8 cellular contexts compared by ENCODE assay signal in the genomic region with DNA sequence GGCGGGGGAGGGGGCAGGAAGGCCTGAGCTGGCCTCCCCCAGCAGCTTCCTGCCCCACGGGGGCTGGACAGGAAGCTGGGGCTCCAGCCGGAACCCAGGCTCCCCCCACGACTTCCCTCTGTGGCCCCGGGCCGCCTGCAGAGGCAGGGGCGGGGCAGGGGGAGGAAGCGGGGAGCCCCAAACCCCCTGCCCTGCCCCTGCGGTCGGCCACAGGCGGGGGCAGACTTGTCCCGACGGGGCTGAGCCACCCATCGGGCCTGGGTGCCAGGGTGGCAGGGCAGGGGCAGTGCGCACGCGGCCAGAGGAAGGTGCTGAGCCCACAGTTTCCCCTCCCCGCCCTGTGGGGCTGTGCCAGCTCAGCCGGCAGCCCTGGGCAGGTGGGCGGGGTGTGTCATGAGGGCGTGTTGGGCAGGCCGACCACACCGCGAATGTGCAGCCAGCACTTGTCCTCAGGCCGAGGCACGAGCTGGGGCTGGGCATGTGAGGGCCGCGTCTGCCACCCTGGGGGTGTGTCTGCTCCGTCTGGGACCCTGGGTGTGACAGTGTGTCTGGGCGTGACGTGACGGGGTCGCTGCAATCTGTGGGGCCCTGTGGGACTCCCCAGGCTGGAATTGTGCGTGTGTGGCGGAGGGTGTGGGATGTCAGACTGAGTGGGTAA. TPM values are rescaled to one million over a fixed set of nuclear protein-coding genes. Genes with fewer than 3 reads are reported as not detected.
A peak's percentile ranks its signal among the peaks of the same experiment; 100 is the strongest.
DNase-seq lines count a peak whose midpoint lies in the region; ATAC-seq lines count a peak whose summit lies in the region.

No MANE protein-coding gene starts in this region.

- peak; percentile 49 for ATAC-seq in HG03108 (IDR thresholded peaks at IDR 0.05; ENCODE audit: unreplicated experiment)

- H3K4me1 Mint-ChIP-seq in immature natural killer cell: peaks cover 78 to 85% of the 10 kb centered on the region in 2 donors

- DNase-seq in NCI-H2029 (lab: John Stamatoyannopoulos, UW) (peak; percentile 47), NCI-H2029 treated with DMSO at 0.1 percent for 48 hours (lab: John Stamatoyannopoulos, UW) (no peak), SW480 (ENCODE audit: low spot score) (peak; percentile 95), immature natural killer cell (peak; percentile 98), NCI-H526 treated with DMSO at 0.1 percent for 48 hours (lab: John Stamatoyannopoulos, UW) (no peak)
- peak; percentile 51 for DNase-seq in activated naive CD8-positive, alpha-beta T cell treated with anti-CD3 and anti-CD28 coated beads, Interleukin-2, amount 50 U/mL, for 16 hours (ENCODE audit: low read depth, low spot score)
- DNase-seq in stimulated activated CD4-positive, alpha-beta T cell treated with anti-CD3 and anti-CD28 coated beads, Interleukin-15, amount 100 ng/mL, for 48 hours (ENCODE audit: low read depth in 2 of 2): peak; percentile 79 to 86

- peak overlapping the region; percentile 99 to 100 (median 100) for H3K27ac Mint-ChIP-seq in immature natural killer cell

- peaks cover 21 to 41% (median 29%) of the 10 kb centered on the region in 3 donors for H3K36me3 Mint-ChIP-seq in immature natural killer cell

- H3K9me3 Mint-ChIP-seq in immature natural killer cell: no peaks in the 10 kb centered on the region

- peak overlapping the region; percentile 77 to 89 (median 86) for H3K4me3 Mint-ChIP-seq in immature natural killer cell

- H3K27me3 Mint-ChIP-seq in immature natural killer cell (ENCODE audit: low read depth in 3 of 3): peaks cover 58 to 83% (median 79%) of the 10 kb centered on the region in 3 donors

RNA-seq across cellular contexts. Expression of gene CCDC97, which starts 17.7 kb away (rescaled TPM):
- polyA plus RNA-seq in immature natural killer cell: 10 to 100 TPM; 14.2 to 38.2 (median 16.9) TPM

RNA-seq across cellular contexts. Expression of gene TGFB1, which starts 26.1 kb away (rescaled TPM):
- 100 to 1,000 TPM in 1 of 3 donors, 10 to 100 TPM in 2; 51.4 to 196 (median 66.4) TPM for polyA plus RNA-seq in immature natural killer cell

RNA-seq across cellular contexts. Expression of gene B9D2, which starts 36.3 kb away (rescaled TPM):
- polyA plus RNA-seq in immature natural killer cell: 10 to 100 TPM in 2 of 3 donors, 1 to 10 TPM in 1; 8.9 to 14.8 (median 14.7) TPM

RNA-seq across cellular contexts. Expression of gene TMEM91, which starts 48.7 kb away (rescaled TPM):
- 1 to 10 TPM; 5.2 to 7.0 (median 6.1) TPM for polyA plus RNA-seq in immature natural killer cell

Comparison
In these comparisons a context has a peak if more than half of its experiments do, and no peak if none do; other contexts are left out.
1. DNase-seq: peak in NCI-H2029 (single experiment), SW480 (single experiment), activated naive CD8-positive, alpha-beta T cell treated with anti-CD3 and anti-CD28 coated beads, Interleukin-2, amount 50 U/mL, for 16 hours (single experiment), immature natural killer cell (3 of 3) and stimulated activated CD4-positive, alpha-beta T cell treated with anti-CD3 and anti-CD28 coated beads, Interleukin-15, amount 100 ng/mL, for 48 hours (2 of 2); none in NCI-H2029 treated with DMSO at 0.1 percent for 48 hours (single experiment) and NCI-H526 treated with DMSO at 0.1 percent for 48 hours (single experiment).